13 cellular contexts compared by ENCODE assay signal in genomic region chr19:6640333-6640732, GRCh38. TPM values are rescaled to one million over a fixed set of nuclear protein-coding genes. Genes with fewer than 3 reads are reported as not detected.
"Had no signal": no experiment of that assay in that cellular context is flagged by ENCODE, and none has a peak within 500 bp of the region (broad histone marks: within the 10 kb centered on the region; RNA-seq: fewer than 3 reads in every experiment).

No MANE protein-coding gene starts in this region.

RNA-seq across cellular contexts. Expression of gene TNFSF14, which starts 29.6 kb away (rescaled TPM):
- total RNA-seq: progenitor cell of endocrine pancreas, pulmonary artery endothelial cell, skeletal muscle tissue, smooth muscle cell had no signal

RNA-seq across cellular contexts. Expression of gene CD70, which starts 49.4 kb away (rescaled TPM):
- total RNA-seq: liver, mesothelial cell of epicardium, omental fat pad, progenitor cell of endocrine pancreas, pulmonary artery endothelial cell, right atrium auricular region, right lobe of liver, stomach, transverse colon, urinary bladder, vagina had no signal
